In genomic region chr16:20878682-20879147, GRCh38 we compare ENCODE assay signal across 10 cellular contexts. TPM values are rescaled to one million over a fixed set of nuclear protein-coding genes. Genes with fewer than 3 reads are reported as not detected.
DNase-seq lines count a peak whose midpoint lies in the region; ATAC-seq and TF ChIP-seq lines count a peak whose summit lies in the region.
"Had no signal": no experiment of that assay in that cellular context is flagged by ENCODE, and none has a peak within 500 bp of the region (broad histone marks: within the 10 kb centered on the region; RNA-seq: fewer than 3 reads in every experiment).

No MANE protein-coding gene starts in this region.

- H3K4me3 Mint-ChIP-seq in activated CD8-positive, alpha-beta T cell treated with anti-CD3 and anti-CD28 coated beads for 36 hours, result no peak overlapping the region
- no peak overlapping the region for H3K4me3 Mint-ChIP-seq in activated CD8-positive, alpha-beta T cell treated with anti-CD3 and anti-CD28 coated beads, Interleukin-2, amount 10 ng/mL, durations not matched to agents 7 days and 5 days

- intact Hi-C loops in activated CD8-positive, alpha-beta T cell treated with anti-CD3 and anti-CD28 coated beads for 36 hours (cut with micrococcal nuclease), result no loop called here
- intact Hi-C loops in ascending aorta (cut with DNase I), result no loop called here
- intact Hi-C loops in prostate gland (cut with DNase I), result no loop called here

- WGBS in tibial nerve, 2 donors, result 46% methylated on average over 5 of the region's 5 CpGs
- 70% methylated on average over 5 of the region's 5 CpGs for WGBS in prostate gland

- peaks cover 51% of the 10 kb centered on the region for H3K4me1 Mint-ChIP-seq in activated CD8-positive, alpha-beta T cell treated with anti-CD3 and anti-CD28 coated beads for 36 hours (ENCODE audit: low read depth)
- H3K4me1 Mint-ChIP-seq in activated CD8-positive, alpha-beta T cell treated with anti-CD3 and anti-CD28 coated beads, Interleukin-2, amount 10 ng/mL, durations not matched to agents 7 days and 5 days (ENCODE audit: low read depth), result peaks cover 61% of the 10 kb centered on the region

- H3K9me3 Mint-ChIP-seq in activated CD8-positive, alpha-beta T cell treated with anti-CD3 and anti-CD28 coated beads for 36 hours, result no peaks in the 10 kb centered on the region
- no peaks in the 10 kb centered on the region for H3K9me3 Mint-ChIP-seq in activated CD8-positive, alpha-beta T cell treated with anti-CD3 and anti-CD28 coated beads, Interleukin-2, amount 10 ng/mL, durations not matched to agents 7 days and 5 days (ENCODE audit: insufficient read depth)

- POLR2A ChIA-PET in activated CD8-positive, alpha-beta T cell treated with anti-CD3 and anti-CD28 coated beads for 36 hours (lab: Charles Lee), result no interaction called here
- POLR2A ChIA-PET in activated CD8-positive, alpha-beta T cell treated with anti-CD3 and anti-CD28 coated beads, Interleukin-2, amount 10 ng/mL, durations not matched to agents 7 days and 5 days (lab: Charles Lee), result interaction anchor here (0.5 to 0.7 kb wide), 3 partner anchors 105 to 1283 kb away, joined by 3 to 4 read pairs (median 3); no protein-coding TSS in a partner anchor

- no peaks in the 10 kb centered on the region for H3K27me3 Mint-ChIP-seq in activated CD8-positive, alpha-beta T cell treated with anti-CD3 and anti-CD28 coated beads for 36 hours
- H3K27me3 Mint-ChIP-seq in activated CD8-positive, alpha-beta T cell treated with anti-CD3 and anti-CD28 coated beads, Interleukin-2, amount 10 ng/mL, durations not matched to agents 7 days and 5 days (ENCODE audit: low read depth), result no peaks in the 10 kb centered on the region

- H3K36me3 Mint-ChIP-seq in activated CD8-positive, alpha-beta T cell treated with anti-CD3 and anti-CD28 coated beads for 36 hours (ENCODE audit: low read depth), result peaks cover 18% of the 10 kb centered on the region
- peaks cover 33% of the 10 kb centered on the region for H3K36me3 Mint-ChIP-seq in activated CD8-positive, alpha-beta T cell treated with anti-CD3 and anti-CD28 coated beads, Interleukin-2, amount 10 ng/mL, durations not matched to agents 7 days and 5 days (ENCODE audit: low read depth)

- CTCF ChIA-PET in activated CD8-positive, alpha-beta T cell treated with anti-CD3 and anti-CD28 coated beads for 36 hours (lab: Charles Lee), result interaction anchor here (1.0 to 2.0 kb wide), 4 partner anchors 11 to 72 kb away, joined by 3 to 5 read pairs (median 3); partner anchors contain the start of genes DCUN1D3, ERI2, LYRM1 and REXO5
- CTCF ChIA-PET in activated CD8-positive, alpha-beta T cell treated with anti-CD3 and anti-CD28 coated beads, Interleukin-2, amount 10 ng/mL, durations not matched to agents 7 days and 5 days (lab: Charles Lee), result no interaction called here

- H3K27ac ChIP-seq in ascending aorta (peak overlapping the region; percentile 73 to 86), tibial nerve (peak overlapping the region; percentile 17 to 71 (median 46)), prostate gland (no peak overlapping the region)

- ATAC-seq in activated CD8-positive, alpha-beta T cell treated with anti-CD3 and anti-CD28 coated beads for 36 hours, result no peak
- no peak for ATAC-seq in activated CD8-positive, alpha-beta T cell treated with anti-CD3 and anti-CD28 coated beads, Interleukin-2, amount 10 ng/mL, durations not matched to agents 7 days and 5 days

- peak; percentile 33 for DNase-seq in activated CD8-positive, alpha-beta T cell treated with anti-CD3 and anti-CD28 coated beads for 36 hours
- no peak for DNase-seq in activated CD8-positive, alpha-beta T cell treated with anti-CD3 and anti-CD28 coated beads, Interleukin-2, amount 10 ng/mL, durations not matched to agents 7 days and 5 days
- DNase-seq in ascending aorta (ENCODE audit: low spot score in 2 of 2), result no peak
- DNase-seq in kidney tubule cell (ENCODE audit: low spot score), result peak; percentile 69
- DNase-seq in tibial nerve (ENCODE audit: low spot score in 2 of 2), result no peak
- DNase-seq in DMS79 (lab: John Stamatoyannopoulos, UW), result no peak
- DNase-seq in MG63, result no peak
- no peak for DNase-seq in prostate gland (ENCODE audit: low spot score)
- DNase-seq: NCI-H2227 treated with DMSO at 0.1 percent for 48 hours, T-helper 9 cell had no signal

- H3K9me3 ChIP-seq in ascending aorta, result no peaks in the 10 kb centered on the region
- no peaks in the 10 kb centered on the region for H3K9me3 ChIP-seq in tibial nerve
- no peaks in the 10 kb centered on the region for H3K9me3 ChIP-seq in MG63
- H3K9me3 ChIP-seq in prostate gland, result no peaks in the 10 kb centered on the region

- H3K36me3 ChIP-seq in ascending aorta (no peaks in the 10 kb centered on the region), tibial nerve (no peaks in the 10 kb centered on the region), MG63 (peaks cover 16% of the 10 kb centered on the region), prostate gland (no peaks in the 10 kb centered on the region)

- H3K27me3 ChIP-seq in ascending aorta (no peaks in the 10 kb centered on the region), tibial nerve (no peaks in the 10 kb centered on the region), MG63 (no peaks in the 10 kb centered on the region; the same call in 1 of the 2 replicates), prostate gland (replicated peaks; ENCODE audit: insufficient read depth) (no peaks in the 10 kb centered on the region)

- TF ChIP-seq EP300 in tibial nerve (IDR thresholded peaks at IDR 0.05), result no peak

- H3K4me1 ChIP-seq in ascending aorta (peaks cover 8 to 56% of the 10 kb centered on the region in 2 donors), tibial nerve (peaks cover 0 to 73% (median 30%) of the 10 kb centered on the region in 4 donors), prostate gland (replicated peaks) (peaks cover 4% of the 10 kb centered on the region)

- no peak for TF ChIP-seq CTCF in activated CD8-positive, alpha-beta T cell treated with anti-CD3 and anti-CD28 coated beads for 36 hours (IDR thresholded peaks at IDR 0.05)
- no peak for TF ChIP-seq CTCF in ascending aorta (IDR thresholded peaks at IDR 0.05)
- no peak for TF ChIP-seq CTCF in tibial nerve (IDR thresholded peaks at IDR 0.05)
- TF ChIP-seq CTCF in prostate gland (IDR thresholded peaks at IDR 0.05), result no peak

- peak overlapping the region; percentile 70 for H3K27ac Mint-ChIP-seq in activated CD8-positive, alpha-beta T cell treated with anti-CD3 and anti-CD28 coated beads for 36 hours
- no peak overlapping the region for H3K27ac Mint-ChIP-seq in activated CD8-positive, alpha-beta T cell treated with anti-CD3 and anti-CD28 coated beads, Interleukin-2, amount 10 ng/mL, durations not matched to agents 7 days and 5 days

- peak overlapping the region in 1 of 2 donors; percentile 29 for H3K4me3 ChIP-seq in ascending aorta
- H3K4me3 ChIP-seq in tibial nerve, result no peak overlapping the region
- no peak overlapping the region for H3K4me3 ChIP-seq in MG63
- H3K4me3 ChIP-seq in prostate gland, result no peak overlapping the region

- TF ChIP-seq POLR2A in tibial nerve (IDR thresholded peaks at IDR 0.05), result no peak
- TF ChIP-seq POLR2A in prostate gland (IDR thresholded peaks at IDR 0.05), result no peak

RNA-seq across cellular contexts. Expression of gene DCUN1D3, which starts 21.4 kb away (rescaled TPM):
- total RNA-seq in activated CD8-positive, alpha-beta T cell treated with anti-CD3 and anti-CD28 coated beads for 36 hours, result 1 to 10 TPM; 5.9 to 6.9 TPM
- total RNA-seq in activated CD8-positive, alpha-beta T cell treated with anti-CD3 and anti-CD28 coated beads, Interleukin-2, amount 10 ng/mL, durations not matched to agents 7 days and 5 days, result 10 to 100 TPM in 1 of 2 experiments, 1 to 10 TPM in 1; 10.0 to 10.7 TPM
- 9.8 TPM for total RNA-seq in ascending aorta
- total RNA-seq in tibial nerve, result 10 to 100 TPM; 28.8 to 37.5 (median 29.3) TPM
- total RNA-seq in MG63 (2014; rRNA removed; shearing (Covaris generic); ENCODE audit: low replicate concordance), result 15.6 and 16.8 TPM in 2 replicates
- total RNA-seq in prostate gland, result 10 to 100 TPM in 1 of 2 donors, 1 to 10 TPM in 1; 7.2 to 16.5 TPM

RNA-seq across cellular contexts. Expression of gene LYRM1, which starts 21.9 kb away (rescaled TPM):
- 10 to 100 TPM; 31.3 to 32.5 TPM for total RNA-seq in activated CD8-positive, alpha-beta T cell treated with anti-CD3 and anti-CD28 coated beads for 36 hours
- total RNA-seq in activated CD8-positive, alpha-beta T cell treated with anti-CD3 and anti-CD28 coated beads, Interleukin-2, amount 10 ng/mL, durations not matched to agents 7 days and 5 days, result 10 to 100 TPM; 27.5 to 28.0 TPM
- total RNA-seq in ascending aorta, result 3.9 TPM
- 10 to 100 TPM; 30.6 to 67.3 (median 39.4) TPM for total RNA-seq in tibial nerve
- 65.9 and 78.8 TPM in 2 replicates for total RNA-seq in MG63 (2014; rRNA removed; shearing (Covaris generic); ENCODE audit: low replicate concordance)
- 10 to 100 TPM; 26.1 to 64.5 TPM for total RNA-seq in prostate gland

Comparison
In these comparisons a context has a peak if more than half of its experiments do, and no peak if none do; other contexts are left out.
1. DNase-seq: peak in activated CD8-positive, alpha-beta T cell treated with anti-CD3 and anti-CD28 coated beads for 36 hours (single experiment) and kidney tubule cell (single experiment); none in activated CD8-positive, alpha-beta T cell treated with anti-CD3 and anti-CD28 coated beads, Interleukin-2, amount 10 ng/mL, durations not matched to agents 7 days and 5 days (single experiment), ascending aorta (0 of 2), tibial nerve (0 of 2), DMS79 (single experiment), MG63 (single experiment) and prostate gland (single experiment).
2. H3K27ac ChIP-seq: peak in ascending aorta (2 of 2) and tibial nerve (4 of 4); none in prostate gland (0 of 2).